24 cellular contexts compared by ENCODE assay signal in genomic region chr16:23944381-23944780, GRCh38.
DNase-seq lines count a peak whose midpoint lies in the region; ATAC-seq and TF ChIP-seq lines count a peak whose summit lies in the region.
"Had no signal": no experiment of that assay in that cellular context is flagged by ENCODE, and none has a peak within 500 bp of the region (broad histone marks: within the 10 kb centered on the region; RNA-seq: fewer than 3 reads in every experiment).

No MANE protein-coding gene starts in this region.

- no peak overlapping the region for H3K18ac ChIP-seq in mesendoderm (ENCODE audit: low read length)

- no peak overlapping the region for H2BK15ac ChIP-seq in mesendoderm (replicated peaks; ENCODE audit: low read depth)

- no peaks in the 10 kb centered on the region for H3K9me3 ChIP-seq in CD8-positive, alpha-beta T cell (ENCODE audit: low read length)
- H3K9me3 ChIP-seq: breast epithelium, heart left ventricle, sigmoid colon had no signal

- H3K4me1 Mint-ChIP-seq in CD8-positive, alpha-beta T cell (ENCODE audit: low read depth): peaks cover 74% of the 10 kb centered on the region
- peaks cover 57% of the 10 kb centered on the region for H3K4me1 Mint-ChIP-seq in stimulated activated effector memory CD8-positive, alpha-beta T cell treated with anti-CD3 and anti-CD28 coated beads, Interleukin-12 subunit alpha, Interleukin-12 subunit beta, amount 100 ng/mL, for 72 hours

- no peak overlapping the region for H3K9ac ChIP-seq in mesendoderm (ENCODE audit: low read length)
- H3K9ac ChIP-seq: KMS-11 had no signal

- POLR2A ChIA-PET in CD8-positive, alpha-beta T cell (lab: Charles Lee): interaction anchor here (1.0 to 1.5 kb wide), 3 partner anchors 13 to 67 kb away, joined by 3 to 4 read pairs (median 3); no protein-coding TSS in a partner anchor

- no peaks in the 10 kb centered on the region for H3K36me3 Mint-ChIP-seq in CD8-positive, alpha-beta T cell
- no peaks in the 10 kb centered on the region for H3K36me3 Mint-ChIP-seq in stimulated activated effector memory CD8-positive, alpha-beta T cell treated with anti-CD3 and anti-CD28 coated beads, Interleukin-12 subunit alpha, Interleukin-12 subunit beta, amount 100 ng/mL, for 72 hours

- H2BK5ac ChIP-seq in mesendoderm (ENCODE audit: low read length): no peak overlapping the region

- no peak for ATAC-seq in CD8-positive, alpha-beta T cell
- no peak for ATAC-seq in stimulated activated effector memory CD8-positive, alpha-beta T cell treated with anti-CD3 and anti-CD28 coated beads, Interleukin-12 subunit alpha, Interleukin-12 subunit beta, amount 100 ng/mL, for 72 hours
- ATAC-seq: heart left ventricle, left colon, Right ventricle myocardium inferior had no signal

- H3K79me2 ChIP-seq in mesendoderm (ENCODE audit: control insufficient read depth, insufficient read depth, low read length): no peaks in the 10 kb centered on the region

- H4K8ac ChIP-seq in mesendoderm (ENCODE audit: low read depth, low read length): no peak overlapping the region

- no CpG with 5 or more reads among the region's 1 CpG for WGBS in mesendoderm (ENCODE audit: extremely low coverage, insufficient coverage, low lambda C conversion rate)

- in situ Hi-C loops in SK-MEL-5 (cut with HindIII; ENCODE audit: low pct_unique_long_range_greater_than_20kb, low sequenced_read_pairs): no loop called here

- no peak for DNase-seq in CD8-positive, alpha-beta T cell
- DNase-seq in SK-MEL-5 (ENCODE audit: low read depth, low spot score) (peak; percentile 22), cerebellar cortex (ENCODE audit: low spot score) (peak; percentile 49), mesendoderm (no peak), NCI-H1105 (lab: John Stamatoyannopoulos, UW) (no peak), NCI-H2107 treated with DMSO at 0.1 percent for 48 hours (lab: John Stamatoyannopoulos, UW; ENCODE audit: unreplicated experiment) (no peak)
- no peak for DNase-seq in stimulated activated effector memory CD8-positive, alpha-beta T cell treated with anti-CD3 and anti-CD28 coated beads, Interleukin-12 subunit alpha, Interleukin-12 subunit beta, amount 100 ng/mL, for 72 hours (ENCODE audit: low spot score in 2 of 2)
- DNase-seq: activated CD4-positive, CD25-positive, alpha-beta regulatory T cell treated with anti-CD3 and anti-CD28 coated beads, Interleukin-2, amount 50 U/mL, for 72 hours; amniotic stem cell; COR-L47; DMS79 treated with DMSO at 0.1 percent for 48 hours; heart left ventricle; left colon; NCI-H1930; NCI-H345; NCI-H82; sigmoid colon; stimulated activated CD4-positive, alpha-beta T cell treated with anti-CD3 and anti-CD28 coated beads, Interleukin-15, amount 100 ng/mL, for 24 hours; SW 1271 had no signal

- no peak overlapping the region for H3K27ac ChIP-seq in CD8-positive, alpha-beta T cell (ENCODE audit: low read depth, low read length)
- no peak overlapping the region for H3K27ac ChIP-seq in mesendoderm (ENCODE audit: low read depth, low read length)
- H3K27ac ChIP-seq: breast epithelium, heart left ventricle, KMS-11 had no signal

- H4K5ac ChIP-seq in mesendoderm (ENCODE audit: low read length): no peak overlapping the region

- peak overlapping the region; percentile 80 for H3K27ac Mint-ChIP-seq in CD8-positive, alpha-beta T cell
- H3K27ac Mint-ChIP-seq in stimulated activated effector memory CD8-positive, alpha-beta T cell treated with anti-CD3 and anti-CD28 coated beads, Interleukin-12 subunit alpha, Interleukin-12 subunit beta, amount 100 ng/mL, for 72 hours: peak overlapping the region; percentile 80
- H3K27ac Mint-ChIP-seq: dendritic cell treated with granulocyte-macrophage colony-stimulating factor and Interleukin-4, amounts not matched to agents 40 ng/mL and 50 ng/mL, for 4 days; nephron had no signal

- intact Hi-C loops in CD8-positive, alpha-beta T cell (cut with DNase I, micrococcal nuclease): no loop called here

- H3K9me3 Mint-ChIP-seq in CD8-positive, alpha-beta T cell: no peaks in the 10 kb centered on the region
- no peaks in the 10 kb centered on the region for H3K9me3 Mint-ChIP-seq in stimulated activated effector memory CD8-positive, alpha-beta T cell treated with anti-CD3 and anti-CD28 coated beads, Interleukin-12 subunit alpha, Interleukin-12 subunit beta, amount 100 ng/mL, for 72 hours
- H3K9me3 Mint-ChIP-seq: dendritic cell treated with granulocyte-macrophage colony-stimulating factor and Interleukin-4, amounts not matched to agents 40 ng/mL and 50 ng/mL, for 4 days; nephron had no signal

- no peak overlapping the region for H3K4me3 Mint-ChIP-seq in CD8-positive, alpha-beta T cell
- H3K4me3 Mint-ChIP-seq in stimulated activated effector memory CD8-positive, alpha-beta T cell treated with anti-CD3 and anti-CD28 coated beads, Interleukin-12 subunit alpha, Interleukin-12 subunit beta, amount 100 ng/mL, for 72 hours: no peak overlapping the region
- H3K4me3 Mint-ChIP-seq: dendritic cell treated with granulocyte-macrophage colony-stimulating factor and Interleukin-4, amounts not matched to agents 40 ng/mL and 50 ng/mL, for 4 days; nephron had no signal

- CTCF ChIA-PET in CD8-positive, alpha-beta T cell (lab: Charles Lee): interaction anchor here (1.0 to 1.4 kb wide), 2 partner anchors 8 to 142 kb away, joined by 3 to 9 read pairs; no protein-coding TSS in a partner anchor

- H3K4me3 ChIP-seq in CD8-positive, alpha-beta T cell (ENCODE audit: low read depth, low read length): no peak overlapping the region
- no peak overlapping the region for H3K4me3 ChIP-seq in mesendoderm (ENCODE audit: low read length)
- H3K4me3 ChIP-seq: breast epithelium, heart left ventricle, sigmoid colon had no signal

- no peak overlapping the region for H3K4ac ChIP-seq in mesendoderm (ENCODE audit: low read depth, low read length)

- H3K56ac ChIP-seq in mesendoderm (ENCODE audit: low read length): no peak overlapping the region

- no peaks in the 10 kb centered on the region for H3K27me3 ChIP-seq in CD8-positive, alpha-beta T cell (ENCODE audit: insufficient read depth, low read length)
- H3K27me3 ChIP-seq in mesendoderm (ENCODE audit: insufficient read depth, low read length, poor library complexity): no peaks in the 10 kb centered on the region
- H3K27me3 ChIP-seq: breast epithelium, heart left ventricle, sigmoid colon had no signal

- no peak overlapping the region for H3K4me2 ChIP-seq in mesendoderm (ENCODE audit: low read length)
- H3K4me2 ChIP-seq: KMS-11 had no signal

- no peak overlapping the region for H3K23ac ChIP-seq in mesendoderm (ENCODE audit: low read length)

- H3K79me1 ChIP-seq in mesendoderm (ENCODE audit: low read length): no peaks in the 10 kb centered on the region

- H2BK120ac ChIP-seq in mesendoderm (ENCODE audit: low read depth, low read length): no peak overlapping the region

- no peak for TF ChIP-seq CTCF in CD8-positive, alpha-beta T cell (IDR thresholded peaks at IDR 0.05)

- no peaks in the 10 kb centered on the region for H3K36me3 ChIP-seq in CD8-positive, alpha-beta T cell (ENCODE audit: insufficient read depth, low read length)
- H3K36me3 ChIP-seq in mesendoderm (ENCODE audit: control insufficient read depth, insufficient read depth, low read length): no peaks in the 10 kb centered on the region
- H3K36me3 ChIP-seq: breast epithelium, heart left ventricle, sigmoid colon had no signal

- no peaks in the 10 kb centered on the region for H3K27me3 Mint-ChIP-seq in CD8-positive, alpha-beta T cell (ENCODE audit: low read depth)
- H3K27me3 Mint-ChIP-seq: dendritic cell treated with granulocyte-macrophage colony-stimulating factor and Interleukin-4, amounts not matched to agents 40 ng/mL and 50 ng/mL, for 4 days had no signal

- H2AK5ac ChIP-seq in mesendoderm (ENCODE audit: low read length): no peak overlapping the region

- H3K4me1 ChIP-seq in CD8-positive, alpha-beta T cell (ENCODE audit: insufficient read depth, low read length): peaks cover 45% of the 10 kb centered on the region
- H3K4me1 ChIP-seq in mesendoderm (ENCODE audit: control insufficient read depth, low read depth, low read length): no peaks in the 10 kb centered on the region
- H3K4me1 ChIP-seq: breast epithelium had no signal

Comparison
In these comparisons a context has a peak if more than half of its experiments do, and no peak if none do; other contexts are left out.
1. DNase-seq: peak in SK-MEL-5 (single experiment) and cerebellar cortex (single experiment); none in CD8-positive, alpha-beta T cell (0 of 7), stimulated activated effector memory CD8-positive, alpha-beta T cell treated with anti-CD3 and anti-CD28 coated beads, Interleukin-12 subunit alpha, Interleukin-12 subunit beta, amount 100 ng/mL, for 72 hours (0 of 2), mesendoderm (single experiment), NCI-H1105 (single experiment) and NCI-H2107 treated with DMSO at 0.1 percent for 48 hours (single experiment).